ENCODE assay signal across 16 cellular contexts in genomic region chr16:82650804-82651203, GRCh38. TPM values are rescaled to one million over a fixed set of nuclear protein-coding genes. Genes with fewer than 3 reads are reported as not detected.
"Had no signal": no experiment of that assay in that cellular context is flagged by ENCODE, and none has a peak within 500 bp of the region (broad histone marks: within the 10 kb centered on the region; RNA-seq: fewer than 3 reads in every experiment).

No MANE protein-coding gene starts in this region.

- H3K4me2 ChIP-seq: SK-N-SH had no signal

- ATAC-seq: gastroesophageal sphincter, T-cell, upper lobe of right lung had no signal

- H3K9me2 ChIP-seq: SK-N-SH had no signal

- H3K4me3 Mint-ChIP-seq: activated B cell treated with CpG ODN at 0.5 μM for 24 hours; stimulated activated naive CD8-positive, alpha-beta T cell treated with anti-CD3 and anti-CD28 coated beads, Interleukin-15, Interleukin-2, amounts not matched to agents 100 ng/mL and 50 ng/mL, for 24 hours had no signal

- H3K9me3 ChIP-seq: gastroesophageal sphincter, right atrium auricular region, SK-N-SH, thoracic aorta, upper lobe of right lung had no signal

- H3K27me3 ChIP-seq: gastroesophageal sphincter, right atrium auricular region, upper lobe of right lung had no signal

- H3K9me3 Mint-ChIP-seq: activated B cell treated with CpG ODN at 0.5 μM for 24 hours; stimulated activated naive CD8-positive, alpha-beta T cell treated with anti-CD3 and anti-CD28 coated beads, Interleukin-15, Interleukin-2, amounts not matched to agents 100 ng/mL and 50 ng/mL, for 24 hours; T-cell had no signal

- H3K9ac ChIP-seq: SK-N-SH had no signal

- H3K36me3 Mint-ChIP-seq: T-cell had no signal

- H3K4me3 ChIP-seq: gastroesophageal sphincter, right atrium auricular region, thoracic aorta, upper lobe of right lung had no signal

- H3K36me3 ChIP-seq: gastroesophageal sphincter, right atrium auricular region, thoracic aorta, upper lobe of right lung had no signal

- H3K27me3 Mint-ChIP-seq: activated B cell treated with CpG ODN at 0.5 μM for 24 hours, T-cell had no signal

- H3K27ac Mint-ChIP-seq: activated B cell treated with CpG ODN at 0.5 μM for 24 hours, progenitor cell of endocrine pancreas had no signal

- DNase-seq: activated B cell treated with CpG ODN at 0.5 μM for 24 hours; activated CD8-positive, alpha-beta memory T cell treated with anti-CD3 and anti-CD28 coated beads, Interleukin-2, amount 50 U/mL, for 4 hours; activated gamma-delta T cell treated with Interleukin-2 at 50 U/mL for 16 hours; erythroblast; left colon; midbrain; SK-N-SH; small intestine; stimulated activated CD4-positive, alpha-beta T cell treated with anti-CD3 and anti-CD28 coated beads, Interleukin-4, amount 100 ng/mL, for 24 hours; T-cell; upper lobe of right lung had no signal

- H3K27ac ChIP-seq: gastroesophageal sphincter, thoracic aorta, upper lobe of right lung had no signal

RNA-seq across cellular contexts. Expression of gene CDH13, which starts 24.0 kb away (rescaled TPM):
- total RNA-seq: activated B cell treated with CpG ODN at 0.5 μM for 24 hours, T-cell had no signal
